1 cellular context compared by ENCODE assay signal in the genomic region with DNA sequence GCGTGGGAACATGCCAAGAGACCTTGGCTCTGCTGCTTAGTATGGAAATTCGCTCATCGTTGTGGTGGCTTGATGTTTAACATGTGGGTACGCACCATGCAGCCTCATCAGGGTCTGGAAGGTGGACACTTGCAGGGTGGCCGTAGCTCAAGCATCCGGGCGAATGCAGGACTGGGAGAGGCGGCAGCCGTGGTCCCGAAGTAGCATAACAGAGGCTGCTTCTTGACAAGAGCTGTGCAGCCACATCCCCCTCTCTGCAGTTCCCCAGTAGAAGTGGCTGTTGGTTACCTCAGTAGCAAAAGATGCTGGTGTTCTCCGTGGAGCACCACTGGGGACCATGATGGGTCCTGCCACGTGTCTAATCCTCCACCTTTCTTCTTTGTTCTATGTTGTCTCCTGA.
TF ChIP-seq lines count a peak whose summit lies in the region.

No MANE protein-coding gene starts in this region.

TF ChIP-seq in IMR-90, 13 proteins besides CTCF, POLR2A, EP300 and RAD21 (continued from another document):
- TF ChIP-seq MAFK (IDR thresholded peaks at IDR 0.05; ENCODE audit: low read depth, low read length) (no peak), SMC3 (IDR thresholded peaks at IDR 0.05; ENCODE audit: low read depth, low read length) (no peak), CHD1 (IDR thresholded peaks at IDR 0.05; ENCODE audit: low read depth, low read length) (no peak), RFX5 (IDR thresholded peaks at IDR 0.05; ENCODE audit: low read depth, low read length) (no peak), MXI1 (IDR thresholded peaks at IDR 0.05; ENCODE audit: borderline replicate concordance, low read depth, low read length) (no peak), NFE2L2 (IDR thresholded peaks at IDR 0.05; ENCODE audit: low read depth, low read length) (no peak), MAZ (IDR thresholded peaks at IDR 0.05; ENCODE audit: borderline replicate concordance, low read depth, low read length) (no peak), FOS (IDR thresholded peaks at IDR 0.05; ENCODE audit: low read depth, low read length) (no peak), RCOR1 (IDR thresholded peaks at IDR 0.05; ENCODE audit: insufficient replicate concordance, low read length) (no peak)
